Comparison of ENCODE assay signal across 10 cellular contexts in genomic region chr17:17739388-17740066, GRCh38. TPM values are rescaled to one million over a fixed set of nuclear protein-coding genes. Genes with fewer than 3 reads are reported as not detected.
DNase-seq lines count a peak whose midpoint lies in the region; ATAC-seq and TF ChIP-seq lines count a peak whose summit lies in the region.
"Had no signal": no experiment of that assay in that cellular context is flagged by ENCODE, and none has a peak within 500 bp of the region (broad histone marks: within the 10 kb centered on the region; RNA-seq: fewer than 3 reads in every experiment).

No MANE protein-coding gene starts in this region.

- TF ChIP-seq EP300 in tibial nerve (IDR thresholded peaks at IDR 0.05) = peak in 1 of 2 donors; percentile 21

- peak; percentile 51 for DNase-seq in DMS53 (lab: John Stamatoyannopoulos, UW)
- DNase-seq in DMS53 treated with DMSO at 0.1 percent for 48 hours (lab: John Stamatoyannopoulos, UW; ENCODE audit: unreplicated experiment) = no peak
- DNase-seq in chondrocyte (ENCODE audit: low spot score) = no peak
- DNase-seq in lung microvascular endothelial cell (ENCODE audit: low read depth in 2 of 2) = peak; percentile 42 to 61
- DNase-seq in tibial nerve (ENCODE audit: low spot score in 2 of 2) = no peak
- DNase-seq in mesenteric fat pad (ENCODE audit: low spot score) = no peak
- DNase-seq: 8988T had no signal

- peaks cover 0 to 72% (median 50%) of the 10 kb centered on the region in 4 donors for H3K4me1 ChIP-seq in tibial nerve

- WGBS in tibial nerve, 2 donors = 19 to 27% methylated on average over 10 of the region's 10 CpGs

- TF ChIP-seq CTCF in chondrocyte (IDR thresholded peaks at IDR 0.05) = no peak
- TF ChIP-seq CTCF in tibial nerve (IDR thresholded peaks at IDR 0.05) = no peak

- H3K4me1 Mint-ChIP-seq in chondrocyte (ENCODE audit: low read depth) = peaks cover 61% of the 10 kb centered on the region

- no peaks in the 10 kb centered on the region for H3K27me3 Mint-ChIP-seq in chondrocyte (ENCODE audit: low read depth)
- H3K27me3 Mint-ChIP-seq: memory B cell had no signal

- H3K9me3 Mint-ChIP-seq in chondrocyte (ENCODE audit: low read depth) = no peaks in the 10 kb centered on the region
- H3K9me3 Mint-ChIP-seq: memory B cell had no signal

- H3K36me3 Mint-ChIP-seq in chondrocyte (ENCODE audit: low read depth) = no peaks in the 10 kb centered on the region
- H3K36me3 Mint-ChIP-seq: memory B cell had no signal

- no peak overlapping the region for H3K4me3 ChIP-seq in tibial nerve

- H3K27me3 ChIP-seq in tibial nerve = no peaks in the 10 kb centered on the region

- peak overlapping the region; percentile 28 for H3K4me3 Mint-ChIP-seq in chondrocyte (ENCODE audit: unreplicated experiment)
- H3K4me3 Mint-ChIP-seq: memory B cell had no signal

- peak overlapping the region; percentile 71 for H3K27ac Mint-ChIP-seq in chondrocyte (ENCODE audit: unreplicated experiment)
- H3K27ac Mint-ChIP-seq: memory B cell had no signal

- no peaks in the 10 kb centered on the region for H3K9me3 ChIP-seq in tibial nerve

- H3K36me3 ChIP-seq in tibial nerve = no peaks in the 10 kb centered on the region

- H3K27ac ChIP-seq in tibial nerve = peak overlapping the region; percentile 7 to 83 (median 74)

- no peak for TF ChIP-seq POLR2A in tibial nerve (IDR thresholded peaks at IDR 0.05)

- ATAC-seq in GM21390 (IDR thresholded peaks at IDR 0.05; ENCODE audit: unreplicated experiment) (no peak), GM19455 (IDR thresholded peaks at IDR 0.05; ENCODE audit: unreplicated experiment) (no peak)

RNA-seq across cellular contexts. Expression of gene RAI1, which starts 58.3 kb away (rescaled TPM):
- 24.0 to 28.7 TPM (median 28.6 TPM) in 3 replicates for total RNA-seq in chondrocyte
- 5.0 and 5.8 TPM in 2 replicates for total RNA-seq in lung microvascular endothelial cell
- 10 to 100 TPM; 32.9 to 52.7 (median 45.9) TPM for total RNA-seq in tibial nerve
- total RNA-seq in mesenteric fat pad = 21.2 TPM

Comparison
In these comparisons a context has a peak if more than half of its experiments do, and no peak if none do; other contexts are left out.
1. DNase-seq: peak in DMS53 (single experiment) and lung microvascular endothelial cell (2 of 2); none in DMS53 treated with DMSO at 0.1 percent for 48 hours (single experiment), chondrocyte (single experiment), tibial nerve (0 of 2) and mesenteric fat pad (single experiment).